Comparison of ENCODE assay signal across 10 cellular contexts in the genomic region with DNA sequence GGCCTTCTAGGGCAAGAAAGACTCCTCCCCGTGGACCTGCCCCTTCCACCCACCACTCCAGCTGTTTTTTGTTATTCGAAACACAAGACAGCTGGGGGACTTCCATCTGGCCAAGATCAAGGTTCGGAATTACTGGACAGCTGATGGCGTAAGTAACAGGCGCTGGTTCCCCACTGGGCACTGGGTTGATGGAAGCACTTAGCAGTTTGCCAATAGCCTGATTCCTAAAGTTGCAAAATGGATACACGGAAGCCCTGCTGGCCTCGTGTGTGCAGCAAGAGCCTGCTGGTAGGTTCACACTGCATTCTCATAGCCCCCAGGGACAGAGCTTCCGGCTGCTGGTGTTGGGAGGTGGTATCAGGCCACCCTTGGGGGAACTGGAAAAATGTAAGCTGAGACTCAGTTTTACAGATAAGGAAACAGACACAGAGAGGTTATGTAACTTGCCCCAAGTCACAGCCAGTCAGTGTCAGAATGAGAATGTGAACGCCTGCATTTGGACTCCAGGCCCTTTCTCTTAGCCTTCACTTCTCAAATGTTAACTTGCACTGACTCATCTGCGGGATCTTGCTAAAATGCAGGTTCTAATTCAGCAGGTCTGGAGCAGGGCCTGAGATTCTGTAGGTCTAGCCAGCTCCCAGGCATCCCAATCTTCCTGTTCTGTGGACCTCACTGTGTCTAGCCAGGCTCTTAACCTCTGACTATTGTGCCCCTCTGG.
DNase-seq lines count a peak whose midpoint lies in the region; ATAC-seq and TF ChIP-seq lines count a peak whose summit lies in the region.
"Had no signal": no experiment of that assay in that cellular context is flagged by ENCODE, and none has a peak within 500 bp of the region (broad histone marks: within the 10 kb centered on the region; RNA-seq: fewer than 3 reads in every experiment).

No MANE protein-coding gene starts in this region.

- TF ChIP-seq CTCF in AG09319 (IDR thresholded peaks at IDR 0.05; ENCODE audit: low read depth, low read length), result no peak
- TF ChIP-seq CTCF in fibroblast of pulmonary artery (IDR thresholded peaks at IDR 0.05; ENCODE audit: low read length, missing control alignments), result no peak
- no peak for TF ChIP-seq CTCF in omental fat pad (IDR thresholded peaks at IDR 0.05)

- ATAC-seq in omental fat pad (ENCODE audit: low FRiP score) (peak; percentile 78), GM19452 (IDR thresholded peaks at IDR 0.05; ENCODE audit: unreplicated experiment) (no peak), HG03460 (IDR thresholded peaks at IDR 0.05; ENCODE audit: unreplicated experiment) (no peak)

- DNase-seq in AG09319 (ENCODE audit: extremely low read depth, low read depth), result peak; percentile 97
- DNase-seq in SK-N-DZ (ENCODE audit: low spot score), result peak; percentile 40
- DNase-seq in fibroblast of pulmonary artery (ENCODE audit: low read depth), result peak; percentile 97
- DNase-seq in omental fat pad (ENCODE audit: low spot score), result no peak
- DNase-seq in SKM-1 (lab: John Stamatoyannopoulos, UW; ENCODE audit: unreplicated experiment), result no peak
- no peak for DNase-seq in COLO668 (lab: John Stamatoyannopoulos, UW; ENCODE audit: unreplicated experiment)
- DNase-seq: CD4-positive, alpha-beta T cell; T1000 had no signal

- no peak overlapping the region for H3K4me3 ChIP-seq in fibroblast of pulmonary artery (replicated peaks; ENCODE audit: low read depth, low read length)

Comparison
In these comparisons a context has a peak if more than half of its experiments do, and no peak if none do; other contexts are left out.
1. DNase-seq: peak in AG09319 (single experiment), SK-N-DZ (single experiment) and fibroblast of pulmonary artery (single experiment); none in omental fat pad (single experiment), SKM-1 (single experiment) and COLO668 (single experiment).